ENCODE assay signal across 17 cellular contexts in genomic region chr12:53820503-53820902, GRCh38.
DNase-seq lines count a peak whose midpoint lies in the region; TF ChIP-seq lines count a peak whose summit lies in the region.
"Had no signal": no experiment of that assay in that cellular context is flagged by ENCODE, and none has a peak within 500 bp of the region (broad histone marks: within the 10 kb centered on the region; RNA-seq: fewer than 3 reads in every experiment).

No MANE protein-coding gene starts in this region.

- POLR2A ChIA-PET in MCF 10A (lab: Yijun Ruan, JAX) = interaction anchor here (0.6 kb wide), 1 partner anchor 76 kb away, joined by 4 read pairs; no protein-coding TSS in a partner anchor
- POLR2A ChIA-PET in PC-9 (lab: Charles Lee; ENCODE audit: unreplicated experiment) = no interaction called here

- DNase-seq in MCF 10A (ENCODE audit: unreplicated experiment) = peak; percentile 66
- no peak for DNase-seq in breast epithelium (ENCODE audit: low spot score in 2 of 2)
- DNase-seq in PC-9 = peak in 1 of 2 experiments; percentile 64
- peak; percentile 9 for DNase-seq in fibroblast of pulmonary artery (ENCODE audit: low read depth)
- no peak for DNase-seq in NCI-H345 (lab: John Stamatoyannopoulos, UW)
- DNase-seq in D341Med (ENCODE audit: low spot score) = no peak
- no peak for DNase-seq in HPDE6-E6E7 (ENCODE audit: extremely low spot score)
- DNase-seq in GM13976 (ENCODE audit: low spot score) = no peak
- DNase-seq: activated CD8-positive, alpha-beta T cell treated with anti-CD3 and anti-CD28 coated beads for 36 hours; aorta; DMS 273 treated with DMSO at 0.1 percent for 48 hours; midbrain; NCI-H146; NCI-H748 treated with DMSO at 0.1 percent for 48 hours; SIG-M5; substantia nigra had no signal

- H3K79me2 ChIP-seq in PC-9 (ENCODE audit: low read depth) = no peaks in the 10 kb centered on the region

- in situ Hi-C loops in GM13976 (cut with MboI; ENCODE audit: low sequenced_read_pairs, unreplicated experiment) = no loop called here

- H3K36me3 Mint-ChIP-seq in MCF 10A (ENCODE audit: insufficient read depth, unreplicated experiment) = no peaks in the 10 kb centered on the region
- H3K36me3 Mint-ChIP-seq: IgD-negative memory B cell had no signal

- no peaks in the 10 kb centered on the region for H3K9me3 Mint-ChIP-seq in MCF 10A (ENCODE audit: unreplicated experiment)
- H3K9me3 Mint-ChIP-seq: activated CD8-positive, alpha-beta T cell treated with anti-CD3 and anti-CD28 coated beads for 36 hours; IgD-negative memory B cell had no signal

- CTCF ChIA-PET in MCF 10A (lab: Yijun Ruan, JAX) = interaction anchor here (0.6 to 1.5 kb wide), 4 partner anchors 9 to 730 kb away, joined by 3 to 4 read pairs (median 4); no protein-coding TSS in a partner anchor
- CTCF ChIA-PET in PC-9 (lab: Charles Lee) = no interaction called here

- no peaks in the 10 kb centered on the region for H3K27me3 Mint-ChIP-seq in MCF 10A (ENCODE audit: insufficient read depth, unreplicated experiment)

- H3K27me3 ChIP-seq in breast epithelium = no peaks in the 10 kb centered on the region
- no peaks in the 10 kb centered on the region for H3K27me3 ChIP-seq in PC-9 (ENCODE audit: insufficient read depth, low read depth)

- H3K9me3 ChIP-seq in breast epithelium (no peaks in the 10 kb centered on the region), PC-9 (ENCODE audit: insufficient read depth, low read depth) (no peaks in the 10 kb centered on the region)

- peaks cover 24% of the 10 kb centered on the region for H3F3A ChIP-seq in PC-9 (ENCODE audit: insufficient read depth, low read depth)

- H3K4me1 ChIP-seq in breast epithelium (no peaks in the 10 kb centered on the region), PC-9 (replicated peaks; ENCODE audit: insufficient read depth) (peaks cover 46% of the 10 kb centered on the region)

- TF ChIP-seq CTCF in MCF 10A (IDR thresholded peaks at IDR 0.05; ENCODE audit: unreplicated experiment) (no peak), breast epithelium (IDR thresholded peaks at IDR 0.05) (no peak), PC-9 (conservative IDR thresholded peaks at IDR 0.05) (no peak), fibroblast of pulmonary artery (IDR thresholded peaks at IDR 0.05; ENCODE audit: low read length, missing control alignments) (no peak), GM13976 (IDR thresholded peaks at IDR 0.05; ENCODE audit: borderline replicate concordance, control extremely low read depth, extremely low read depth, insufficient read depth, missing control alignments) (no peak)

- H3K4me3 ChIP-seq in breast epithelium (no peak overlapping the region), PC-9 (no peak overlapping the region), fibroblast of pulmonary artery (replicated peaks; ENCODE audit: low read depth, low read length) (no peak overlapping the region)

- peaks cover 14% of the 10 kb centered on the region for H3K4me1 Mint-ChIP-seq in MCF 10A (ENCODE audit: insufficient read depth, unreplicated experiment)
- H3K4me1 Mint-ChIP-seq: IgD-negative memory B cell had no signal

- H3K27ac Mint-ChIP-seq in MCF 10A (ENCODE audit: low read depth, unreplicated experiment) = peak overlapping the region; percentile 16
- H3K27ac Mint-ChIP-seq: activated CD8-positive, alpha-beta T cell treated with anti-CD3 and anti-CD28 coated beads for 36 hours; IgD-negative memory B cell had no signal

- H3K9me2 ChIP-seq in PC-9 (ENCODE audit: insufficient read depth) = no peaks in the 10 kb centered on the region

- no peaks in the 10 kb centered on the region for H3K36me3 ChIP-seq in breast epithelium
- no peaks in the 10 kb centered on the region for H3K36me3 ChIP-seq in PC-9 (ENCODE audit: low read depth)

- no peaks in the 10 kb centered on the region for H4K20me1 ChIP-seq in PC-9 (ENCODE audit: insufficient read depth)

- BruUV-seq in MCF 10A (replicated peaks; lab: Mats Ljungman, UMichigan) (no TSS peak), PC-9 (replicated peaks; lab: Mats Ljungman, UMichigan) (no TSS peak)

- no peak for TF ChIP-seq POLR2A in breast epithelium (IDR thresholded peaks at IDR 0.05)

- peak overlapping the region; percentile 31 for H3K4me2 ChIP-seq in PC-9

- no peak overlapping the region for H3K4me3 Mint-ChIP-seq in MCF 10A (ENCODE audit: unreplicated experiment)
- H3K4me3 Mint-ChIP-seq: activated CD8-positive, alpha-beta T cell treated with anti-CD3 and anti-CD28 coated beads for 36 hours; IgD-negative memory B cell had no signal

- intact Hi-C loops in MCF 10A (cut with micrococcal nuclease) = no loop called here
- intact Hi-C loops in breast epithelium (cut with DNase I; ENCODE audit: low total_unique reads) = no loop called here
- intact Hi-C loops in PC-9 (cut with micrococcal nuclease; ENCODE audit: unreplicated experiment) = no loop called here

- no peak overlapping the region for H3K27ac ChIP-seq in breast epithelium
- H3K27ac ChIP-seq in PC-9 = peak overlapping the region; percentile 23; the same call in 1 of the 2 replicates

- H2AFZ ChIP-seq in PC-9 = 0 out of 2 replicates have a peak overlapping the region, but pooled peaks have one; percentile 56

Comparison
In these comparisons a context has a peak if more than half of its experiments do, and no peak if none do; other contexts are left out.
1. DNase-seq: peak in MCF 10A (single experiment) and fibroblast of pulmonary artery (single experiment); none in breast epithelium (0 of 2), NCI-H345 (single experiment), D341Med (single experiment), HPDE6-E6E7 (single experiment) and GM13976 (single experiment).